In genomic region chr6:35919827-35920751, GRCh38 we compare ENCODE assay signal across 1 cellular context.
TF ChIP-seq lines count a peak whose summit lies in the region.

No MANE protein-coding gene starts in this region.

TF ChIP-seq in HepG2, 621 proteins besides CTCF, POLR2A, EP300 and RAD21 (continued from another document and continues in another):
- 0 out of 2 replicates have a peak, but pooled peaks have one; percentile 60 for TF ChIP-seq E2F2 (CRISPR knock-in tag; IDR thresholded peaks at IDR 0.05; ENCODE audit: borderline replicate concordance)
- TF ChIP-seq FOXP1 (IDR thresholded peaks at IDR 0.05), result no peak
- peak; percentile 4; the same call in 1 of the 2 replicates for TF ChIP-seq FOXP1 (CRISPR knock-in tag; IDR thresholded peaks at IDR 0.05)
- TF ChIP-seq TARDBP (CRISPR knock-in tag; IDR thresholded peaks at IDR 0.05), result 0 out of 2 replicates have a peak, but pooled peaks have one; percentile 39
- TF ChIP-seq ZBTB26 (CRISPR knock-in tag; IDR thresholded peaks at IDR 0.05; ENCODE audit: borderline replicate concordance), result 0 out of 2 replicates have a peak, but pooled peaks have one; percentile 36
- 0 out of 2 replicates have a peak, but pooled peaks have one; percentile 32 for TF ChIP-seq ZHX1 (CRISPR knock-in tag; IDR thresholded peaks at IDR 0.05; ENCODE audit: low read depth)
- peak; percentile 92 for TF ChIP-seq PRDM10 (CRISPR knock-in tag; IDR thresholded peaks at IDR 0.05; ENCODE audit: low read depth)
- 0 out of 2 replicates have a peak, but pooled peaks have one; percentile 76 for TF ChIP-seq ZNF275 (CRISPR knock-in tag; IDR thresholded peaks at IDR 0.05; ENCODE audit: borderline replicate concordance)
- TF ChIP-seq PHB2 (IDR thresholded peaks at IDR 0.05; ENCODE audit: partially characterized antibody), result no peak
- no peak for TF ChIP-seq ZNF17 (CRISPR knock-in tag; IDR thresholded peaks at IDR 0.05)
- peak; percentile 44 to 54; a peak in 2 of 4 replicates for TF ChIP-seq HMGXB4 (CRISPR knock-in tag; IDR thresholded peaks at IDR 0.05; ENCODE audit: borderline replicate concordance in 1 of 2, low read depth in 1 of 2)
- TF ChIP-seq ZNF431 (CRISPR knock-in tag; IDR thresholded peaks at IDR 0.05; ENCODE audit: borderline replicate concordance, low read depth), result no peak
- no peak for TF ChIP-seq ZNF569 (CRISPR knock-in tag; IDR thresholded peaks at IDR 0.05; ENCODE audit: borderline replicate concordance)
- TF ChIP-seq SIN3A (IDR thresholded peaks at IDR 0.05; ENCODE audit: borderline replicate concordance, low read depth, low read length), result peak; percentile 73; the same call in 1 of the 2 replicates
- TF ChIP-seq NFKBIZ (CRISPR knock-in tag; IDR thresholded peaks at IDR 0.05), result peak; percentile 56; the same call in 1 of the 2 replicates
- TF ChIP-seq KDM5B (CRISPR knock-in tag; IDR thresholded peaks at IDR 0.05; ENCODE audit: borderline replicate concordance), result peak; percentile 70; the same call in 1 of the 2 replicates
- peak; percentile 60 for TF ChIP-seq ZFP37 (CRISPR knock-in tag; IDR thresholded peaks at IDR 0.05; ENCODE audit: borderline replicate concordance)
- 0 out of 2 replicates have a peak, but pooled peaks have one; percentile 28 for TF ChIP-seq ZSCAN29 (CRISPR knock-in tag; conservative IDR thresholded peaks at IDR 0.05)
- TF ChIP-seq ZNF687 (CRISPR knock-in tag; IDR thresholded peaks at IDR 0.05), result peak; percentile 76
- TF ChIP-seq MIXL1 (CRISPR knock-in tag; IDR thresholded peaks at IDR 0.05), result no peak; the same call in 1 of the 2 replicates
- TF ChIP-seq ZIK1 (CRISPR knock-in tag; IDR thresholded peaks at IDR 0.05; ENCODE audit: borderline replicate concordance, low read depth), result no peak
- 0 out of 2 replicates have a peak, but pooled peaks have one; percentile 67 for TF ChIP-seq KLF11 (CRISPR knock-in tag; IDR thresholded peaks at IDR 0.05)
- TF ChIP-seq ZNF18 (CRISPR knock-in tag; IDR thresholded peaks at IDR 0.05; ENCODE audit: insufficient replicate concordance), result peak; percentile 32
- TF ChIP-seq RCOR2 (CRISPR knock-in tag; IDR thresholded peaks at IDR 0.05), result no peak
- TF ChIP-seq KDM4B (CRISPR knock-in tag; IDR thresholded peaks at IDR 0.05), result 0 out of 2 replicates have a peak, but pooled peaks have one; percentile 21
- TF ChIP-seq ZGPAT (CRISPR knock-in tag; IDR thresholded peaks at IDR 0.05), result 0 out of 2 replicates have a peak, but pooled peaks have one; percentile 32
- peak; percentile 10; the same call in 1 of the 2 replicates for TF ChIP-seq NFYC (CRISPR knock-in tag; IDR thresholded peaks at IDR 0.05)
- TF ChIP-seq ATRX (CRISPR knock-in tag; IDR thresholded peaks at IDR 0.05; ENCODE audit: borderline replicate concordance), result 0 out of 2 replicates have a peak, but pooled peaks have one; percentile 57
- TF ChIP-seq NBN (conservative IDR thresholded peaks at IDR 0.05), result no peak
- 0 out of 2 replicates have a peak, but pooled peaks have one; percentile 63 for TF ChIP-seq ZFP36L1 (CRISPR knock-in tag; IDR thresholded peaks at IDR 0.05)
- TF ChIP-seq SP2 (CRISPR knock-in tag; IDR thresholded peaks at IDR 0.05), result no peak
- TF ChIP-seq ARNT2 (CRISPR knock-in tag; IDR thresholded peaks at IDR 0.05; ENCODE audit: low read depth), result peak; percentile 51; the same call in 1 of the 2 replicates
- TF ChIP-seq ZNF546 (CRISPR knock-in tag; conservative IDR thresholded peaks at IDR 0.05), result peak; percentile 25; the same call in 1 of the 2 replicates
- no peak for TF ChIP-seq PCBP2 (optimal IDR thresholded peaks at IDR 0.05; ENCODE audit: low read depth, low read length, poor library complexity, severe bottlenecking)
- TF ChIP-seq MXD3 (CRISPR knock-in tag; IDR thresholded peaks at IDR 0.05), result 0 out of 2 replicates have a peak, but pooled peaks have one; percentile 83
- no peak; the same call in 1 of the 2 replicates for TF ChIP-seq PHF20 (CRISPR knock-in tag; IDR thresholded peaks at IDR 0.05)
- peak; percentile 83; the same call in 1 of the 2 replicates for TF ChIP-seq ZNF83 (CRISPR knock-in tag; IDR thresholded peaks at IDR 0.05; ENCODE audit: borderline replicate concordance)
- no peak for TF ChIP-seq CBFB (CRISPR knock-in tag; IDR thresholded peaks at IDR 0.05)
